In the genomic region with DNA sequence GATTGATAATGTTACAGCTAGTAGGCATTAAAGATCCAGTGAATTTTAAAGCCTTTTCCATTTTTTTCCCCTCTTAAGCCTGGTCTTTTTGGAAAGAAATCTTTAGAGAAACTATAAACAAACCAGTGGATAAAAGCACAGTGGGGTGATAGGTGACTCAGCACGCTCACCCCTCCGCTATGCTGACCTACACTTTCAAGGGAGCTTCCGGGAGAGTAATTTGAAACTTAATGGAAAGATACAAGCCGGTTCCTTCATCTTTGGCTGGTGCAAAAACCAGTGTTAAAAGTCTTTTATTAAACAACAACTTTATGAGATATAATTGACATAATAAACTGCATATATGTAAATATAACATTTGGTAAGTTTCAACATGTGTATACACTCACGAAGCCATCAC, we compare ENCODE assay signal across 1 cellular context.
TF ChIP-seq lines count a peak whose summit lies in the region.

No MANE protein-coding gene starts in this region.

TF ChIP-seq in GM23338, 12 proteins besides CTCF, POLR2A, EP300 and RAD21 (continued from another document):
- no peak for TF ChIP-seq ZNF462 (CRISPR knock-in tag; IDR thresholded peaks at IDR 0.05)
- no peak for TF ChIP-seq EZH2phosphoT487 (IDR thresholded peaks at IDR 0.05; ENCODE audit: unreplicated experiment)
